ENCODE assay signal across 2 cellular contexts in the genomic region with DNA sequence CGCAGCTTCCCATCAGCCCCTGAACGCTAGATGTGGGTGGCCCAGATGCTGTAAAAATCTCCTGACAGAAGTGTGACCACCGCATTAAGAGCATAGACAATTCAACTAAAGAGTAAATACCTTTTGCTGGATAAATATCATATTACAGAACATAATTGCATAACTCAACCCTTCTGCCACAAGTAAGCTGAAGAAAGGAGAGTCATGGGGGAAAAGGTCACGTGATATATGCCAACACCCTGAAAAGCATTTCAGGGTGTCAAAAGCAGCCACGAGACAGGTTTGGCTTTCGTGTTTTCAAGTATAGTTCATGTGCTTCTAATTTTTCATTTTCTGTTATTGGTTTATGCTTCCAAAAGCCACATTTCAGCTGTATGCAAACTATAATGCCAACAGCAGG.
TF ChIP-seq lines count a peak whose summit lies in the region.

No MANE protein-coding gene starts in this region.

TF ChIP-seq in SK-N-SH, 30 proteins besides CTCF, POLR2A, EP300 and RAD21 (continued from another document):
- TF ChIP-seq, protein P1, sequence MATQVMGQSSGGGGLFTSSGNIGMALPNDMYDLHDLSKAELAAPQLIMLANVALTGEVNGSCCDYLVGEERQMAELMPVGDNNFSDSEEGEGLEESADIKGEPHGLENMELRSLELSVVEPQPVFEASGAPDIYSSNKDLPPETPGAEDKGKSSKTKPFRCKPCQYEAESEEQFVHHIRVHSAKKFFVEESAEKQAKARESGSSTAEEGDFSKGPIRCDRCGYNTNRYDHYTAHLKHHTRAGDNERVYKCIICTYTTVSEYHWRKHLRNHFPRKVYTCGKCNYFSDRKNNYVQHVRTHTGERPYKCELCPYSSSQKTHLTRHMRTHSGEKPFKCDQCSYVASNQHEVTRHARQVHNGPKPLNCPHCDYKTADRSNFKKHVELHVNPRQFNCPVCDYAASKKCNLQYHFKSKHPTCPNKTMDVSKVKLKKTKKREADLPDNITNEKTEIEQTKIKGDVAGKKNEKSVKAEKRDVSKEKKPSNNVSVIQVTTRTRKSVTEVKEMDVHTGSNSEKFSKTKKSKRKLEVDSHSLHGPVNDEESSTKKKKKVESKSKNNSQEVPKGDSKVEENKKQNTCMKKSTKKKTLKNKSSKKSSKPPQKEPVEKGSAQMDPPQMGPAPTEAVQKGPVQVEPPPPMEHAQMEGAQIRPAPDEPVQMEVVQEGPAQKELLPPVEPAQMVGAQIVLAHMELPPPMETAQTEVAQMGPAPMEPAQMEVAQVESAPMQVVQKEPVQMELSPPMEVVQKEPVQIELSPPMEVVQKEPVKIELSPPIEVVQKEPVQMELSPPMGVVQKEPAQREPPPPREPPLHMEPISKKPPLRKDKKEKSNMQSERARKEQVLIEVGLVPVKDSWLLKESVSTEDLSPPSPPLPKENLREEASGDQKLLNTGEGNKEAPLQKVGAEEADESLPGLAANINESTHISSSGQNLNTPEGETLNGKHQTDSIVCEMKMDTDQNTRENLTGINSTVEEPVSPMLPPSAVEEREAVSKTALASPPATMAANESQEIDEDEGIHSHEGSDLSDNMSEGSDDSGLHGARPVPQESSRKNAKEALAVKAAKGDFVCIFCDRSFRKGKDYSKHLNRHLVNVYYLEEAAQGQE (IDR thresholded peaks at IDR 0.05; ENCODE audit: low read depth, low read length) = no peak
- no peak for TF ChIP-seq SIN3A (IDR thresholded peaks at IDR 0.05; ENCODE audit: borderline replicate concordance, low read depth, low read length)
- no peak for TF ChIP-seq SMC3 (IDR thresholded peaks at IDR 0.05; ENCODE audit: low read depth, low read length)
- TF ChIP-seq, protein P2, sequence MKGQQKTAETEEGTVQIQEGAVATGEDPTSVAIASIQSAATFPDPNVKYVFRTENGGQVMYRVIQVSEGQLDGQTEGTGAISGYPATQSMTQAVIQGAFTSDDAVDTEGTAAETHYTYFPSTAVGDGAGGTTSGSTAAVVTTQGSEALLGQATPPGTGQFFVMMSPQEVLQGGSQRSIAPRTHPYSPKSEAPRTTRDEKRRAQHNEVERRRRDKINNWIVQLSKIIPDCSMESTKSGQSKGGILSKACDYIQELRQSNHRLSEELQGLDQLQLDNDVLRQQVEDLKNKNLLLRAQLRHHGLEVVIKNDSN (IDR thresholded peaks at IDR 0.05; ENCODE audit: borderline replicate concordance, low read depth) = peak; percentile 44

TF ChIP-seq in SK-N-SH treated with all-trans-retinoic acid at 6 μM for 48 hours, 23 proteins besides CTCF, POLR2A, EP300 and RAD21 (continued from another document):
- TF ChIP-seq, protein P3, sequence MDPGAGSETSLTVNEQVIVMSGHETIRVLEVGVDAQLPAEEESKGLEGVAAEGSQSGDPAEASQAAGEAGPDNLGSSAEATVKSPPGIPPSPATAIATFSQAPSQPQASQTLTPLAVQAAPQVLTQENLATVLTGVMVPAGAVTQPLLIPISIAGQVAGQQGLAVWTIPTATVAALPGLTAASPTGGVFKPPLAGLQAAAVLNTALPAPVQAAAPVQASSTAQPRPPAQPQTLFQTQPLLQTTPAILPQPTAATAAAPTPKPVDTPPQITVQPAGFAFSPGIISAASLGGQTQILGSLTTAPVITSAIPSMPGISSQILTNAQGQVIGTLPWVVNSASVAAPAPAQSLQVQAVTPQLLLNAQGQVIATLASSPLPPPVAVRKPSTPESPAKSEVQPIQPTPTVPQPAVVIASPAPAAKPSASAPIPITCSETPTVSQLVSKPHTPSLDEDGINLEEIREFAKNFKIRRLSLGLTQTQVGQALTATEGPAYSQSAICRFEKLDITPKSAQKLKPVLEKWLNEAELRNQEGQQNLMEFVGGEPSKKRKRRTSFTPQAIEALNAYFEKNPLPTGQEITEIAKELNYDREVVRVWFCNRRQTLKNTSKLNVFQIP (CRISPR knock-in tag; IDR thresholded peaks at IDR 0.05; ENCODE audit: borderline replicate concordance, low read depth) = no peak
- TF ChIP-seq TOX (CRISPR knock-in tag; IDR thresholded peaks at IDR 0.05; ENCODE audit: borderline replicate concordance) = no peak
TF ChIP-seq in SK-N-SH treated with all-trans-retinoic acid at 6 μM for 48 hours: peak in this region for 0.
